21 cellular contexts compared by ENCODE assay signal in genomic region chr14:38866461-38866860, GRCh38.
A peak's percentile ranks its signal among the peaks of the same experiment; 100 is the strongest.
DNase-seq lines count a peak whose midpoint lies in the region; TF ChIP-seq lines count a peak whose summit lies in the region.
"Had no signal": no experiment of that assay in that cellular context is flagged by ENCODE, and none has a peak within 500 bp of the region (broad histone marks: within the 10 kb centered on the region; RNA-seq: fewer than 3 reads in every experiment).

No MANE protein-coding gene starts in this region.

- DNase-seq in COR-L47 (lab: John Stamatoyannopoulos, UW) (peak; percentile 8), NCI-H1105 treated with DMSO at 0.1 percent for 48 hours (lab: John Stamatoyannopoulos, UW) (peak; percentile 94), NCI-H69 (lab: John Stamatoyannopoulos, UW) (peak; percentile 82), hepatocyte (ENCODE audit: low spot score) (peak; percentile 19), PC-9 (no peak), NCI-H2196 treated with DMSO at 0.1 percent for 48 hours (lab: John Stamatoyannopoulos, UW; ENCODE audit: unreplicated experiment) (no peak), activated T-cell treated with anti-CD3 and anti-CD28 coated beads for 4 hours (no peak), hippocampal formation (lab: John Stamatoyannopoulos, UW) (no peak)
- DNase-seq: activated CD4-positive, alpha-beta T cell treated with anti-CD3 and anti-CD28 coated beads for 48 hours; activated naive CD4-positive, alpha-beta T cell treated with anti-CD3 and anti-CD28 coated beads, Interleukin-2, amount 50 U/mL, for 16 hours; CD8-positive, alpha-beta T cell; cortex of kidney; EL; lower lobe of right lung; naive thymus-derived CD4-positive, alpha-beta T cell; NCI-H2081 treated with DMSO at 0.1 percent for 48 hours; posterior cingulate gyrus; T-helper 9 cell had no signal

- WGBS in hepatocyte (ENCODE audit: low lambda C conversion rate, missing lambda C conversion rate): 44% methylated on average over 4 of the region's 4 CpGs

- H3K27me3 ChIP-seq in hepatocyte (no peaks in the 10 kb centered on the region), PC-9 (ENCODE audit: insufficient read depth, low read depth) (no peaks in the 10 kb centered on the region)
- H3K27me3 ChIP-seq: gastroesophageal sphincter had no signal

- peak overlapping the region; percentile 22 for H3K4me2 ChIP-seq in hepatocyte
- H3K4me2 ChIP-seq in PC-9: no peak overlapping the region

- POLR2A ChIA-PET in PC-9 (lab: Charles Lee; ENCODE audit: unreplicated experiment): no interaction called here

- peaks cover 5% of the 10 kb centered on the region for H3K4me1 ChIP-seq in hepatocyte (ENCODE audit: insufficient read depth)
- peaks cover 7% of the 10 kb centered on the region; the same call in 1 of the 2 replicates for H3K4me1 ChIP-seq in PC-9 (replicated peaks; ENCODE audit: insufficient read depth)
- H3K4me1 ChIP-seq: HAP-1 had no signal

- H2AFZ ChIP-seq in hepatocyte (no peak overlapping the region), PC-9 (no peak overlapping the region)

- no peak for TF ChIP-seq CTCF in hepatocyte (IDR thresholded peaks at IDR 0.05; ENCODE audit: poor library complexity)
- TF ChIP-seq CTCF in PC-9 (conservative IDR thresholded peaks at IDR 0.05): no peak

- intact Hi-C loops in PC-9 (cut with micrococcal nuclease; ENCODE audit: unreplicated experiment): no loop called here

- H3K36me3 ChIP-seq in hepatocyte (replicated peaks; ENCODE audit: insufficient read depth, low read depth) (no peaks in the 10 kb centered on the region), PC-9 (ENCODE audit: low read depth) (no peaks in the 10 kb centered on the region)
- H3K36me3 ChIP-seq: gastroesophageal sphincter, HAP-1, lower lobe of right lung, thoracic aorta had no signal

- H3K9me2 ChIP-seq in hepatocyte (replicated peaks; ENCODE audit: insufficient read depth): no peaks in the 10 kb centered on the region
- no peaks in the 10 kb centered on the region for H3K9me2 ChIP-seq in PC-9 (ENCODE audit: insufficient read depth)

- H3K4me3 ChIP-seq in hepatocyte (no peak overlapping the region), PC-9 (no peak overlapping the region)
- H3K4me3 ChIP-seq: gastroesophageal sphincter, HAP-1, lower lobe of right lung, thoracic aorta had no signal

- H4K20me1 ChIP-seq in hepatocyte (ENCODE audit: insufficient read depth, poor library complexity, severe bottlenecking) (no peaks in the 10 kb centered on the region), PC-9 (ENCODE audit: insufficient read depth) (no peaks in the 10 kb centered on the region)

- H3K79me2 ChIP-seq in hepatocyte (no peaks in the 10 kb centered on the region), PC-9 (ENCODE audit: low read depth) (no peaks in the 10 kb centered on the region)

- H3F3A ChIP-seq in PC-9 (ENCODE audit: insufficient read depth, low read depth): no peaks in the 10 kb centered on the region

- H3K27ac ChIP-seq in hepatocyte: peak overlapping the region; percentile 31
- no peak overlapping the region for H3K27ac ChIP-seq in PC-9
- H3K27ac ChIP-seq: gastroesophageal sphincter, lower lobe of right lung, thoracic aorta had no signal

- H3K9me3 ChIP-seq in hepatocyte (ENCODE audit: low read depth) (no peaks in the 10 kb centered on the region), PC-9 (ENCODE audit: insufficient read depth, low read depth) (no peaks in the 10 kb centered on the region)
- H3K9me3 ChIP-seq: HAP-1, lower lobe of right lung, thoracic aorta had no signal

- BruUV-seq in PC-9 (replicated peaks; lab: Mats Ljungman, UMichigan): no TSS peak

- CTCF ChIA-PET in PC-9 (lab: Charles Lee): no interaction called here

Comparison
In these comparisons a context has a peak if more than half of its experiments do, and no peak if none do; other contexts are left out.
1. DNase-seq: peak in COR-L47 (single experiment), NCI-H1105 treated with DMSO at 0.1 percent for 48 hours (single experiment), NCI-H69 (single experiment) and hepatocyte (single experiment); none in PC-9 (0 of 2), NCI-H2196 treated with DMSO at 0.1 percent for 48 hours (single experiment), activated T-cell treated with anti-CD3 and anti-CD28 coated beads for 4 hours (single experiment) and hippocampal formation (0 of 2).